In the genomic region with DNA sequence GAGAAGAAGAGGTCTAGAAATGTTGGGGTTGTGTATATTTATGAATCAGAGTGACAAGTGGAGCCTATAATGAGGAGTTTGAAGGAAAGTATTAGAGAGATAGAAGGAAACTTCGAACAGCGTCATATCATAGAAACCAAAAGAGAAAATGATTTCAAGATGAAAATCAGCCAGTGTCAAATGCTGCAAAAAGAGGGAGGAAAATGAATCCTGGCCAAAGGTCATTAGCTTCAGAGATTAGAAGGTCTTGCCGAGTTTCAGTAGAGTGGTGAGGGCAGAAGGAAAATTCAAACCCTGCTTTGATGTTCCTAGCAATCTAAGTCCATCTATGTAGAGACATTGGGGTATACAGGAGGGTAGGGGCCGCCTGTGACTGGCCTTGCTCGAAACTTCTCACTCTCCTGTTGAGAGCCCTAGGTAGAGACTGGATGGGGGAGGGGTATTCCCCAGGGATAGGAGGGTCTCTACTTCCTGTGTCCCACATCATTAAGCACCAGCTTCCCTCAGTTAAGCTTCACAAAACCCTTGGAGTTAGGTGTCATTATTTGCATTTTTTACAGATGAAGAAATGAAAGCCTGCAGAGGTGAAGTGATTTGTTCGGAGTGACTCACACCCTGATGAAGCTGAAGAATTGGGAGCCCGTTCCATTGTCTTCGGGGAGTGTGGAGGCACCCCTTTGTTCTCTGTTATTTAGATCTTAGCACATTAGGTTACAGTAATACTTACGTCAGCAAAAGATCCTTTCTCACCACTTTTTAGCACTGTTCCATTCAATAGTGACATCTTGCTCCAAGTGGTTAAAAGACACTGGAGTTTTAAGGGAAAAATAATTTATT, we compare ENCODE assay signal across 27 cellular contexts.
DNase-seq lines count a peak whose midpoint lies in the region; ATAC-seq, FAIRE-seq and TF ChIP-seq lines count a peak whose summit lies in the region.
"Had no signal": no experiment of that assay in that cellular context is flagged by ENCODE, and none has a peak within 500 bp of the region (broad histone marks: within the 10 kb centered on the region; RNA-seq: fewer than 3 reads in every experiment).

No MANE protein-coding gene starts in this region.

- H2BK120ac ChIP-seq in H1 (replicated peaks; ENCODE audit: low read depth, low read length), result no peak overlapping the region

- no peak overlapping the region for H3K4ac ChIP-seq in H1 (replicated peaks; ENCODE audit: insufficient read length, low read depth, low read length)

- TF ChIP-seq CTCF in H1 (IDR thresholded peaks at IDR 0.05; ENCODE audit: control extremely low read depth in 1 of 3, insufficient read depth in 1 of 3, low read depth in 1 of 3, low read length in 3 of 3), result no peak

- no peak for TF ChIP-seq RAD21 in H1 (IDR thresholded peaks at IDR 0.05 in 1 of 2, conservative IDR thresholded peaks at IDR 0.05 in 1 of 2; ENCODE audit: low read depth in 2 of 2, low read length in 2 of 2)

- H3K27me3 ChIP-seq in HUES48 (ENCODE audit: control insufficient read depth, insufficient read depth, low read length), result no peaks in the 10 kb centered on the region
- no peaks in the 10 kb centered on the region for H3K27me3 ChIP-seq in H1 (replicated peaks in 1 of 4; ENCODE audit: control insufficient read depth in 3 of 4, extremely low read depth in 1 of 4, insufficient read depth in 3 of 4, low read length in 3 of 4)
- H3K27me3 ChIP-seq: breast epithelium had no signal

- 72% methylated on average over 9 of the region's 9 CpGs; no CpG with 5 or more reads in 1 of the 2 experiments for WGBS in H1 (ENCODE audit: extremely low coverage in 1 of 2, insufficient coverage in 1 of 2, insufficient read length in 1 of 2, insufficient replicate concordance in 2 of 2, low coverage in 1 of 2, low lambda C conversion rate in 2 of 2, missing lambda C conversion rate in 1 of 2), 2 experiments

- H3K36me3 ChIP-seq in HUES48 (ENCODE audit: control insufficient read depth, insufficient read depth, low read length) (no peaks in the 10 kb centered on the region), H1 (ENCODE audit: control insufficient read depth in 2 of 4, insufficient read depth in 4 of 4, low read length in 3 of 4) (no peaks in the 10 kb centered on the region)
- H3K36me3 ChIP-seq: BE2C, breast epithelium, WERI-Rb-1 had no signal

- H3K27ac ChIP-seq in HUES48 (ENCODE audit: low read depth, low read length), result peak overlapping the region; percentile 84
- no peak overlapping the region for H3K27ac ChIP-seq in H1 (ENCODE audit: low read depth, low read length)
- H3K27ac ChIP-seq: breast epithelium, epithelial cell of prostate, skin epidermis, WERI-Rb-1 had no signal

- POLR2A ChIA-PET in H1 (lab: Charles Lee; ENCODE audit: partially characterized antibody), result no interaction called here

- H3K4me3 ChIP-seq in HUES48 (ENCODE audit: low read depth, low read length) (no peak overlapping the region), H1 (ENCODE audit: extremely low read depth in 1 of 4, insufficient read depth in 2 of 4, low read depth in 3 of 4, low read length in 4 of 4) (no peak overlapping the region)
- H3K4me3 ChIP-seq: breast epithelium, skin epidermis had no signal

- no peak overlapping the region for H3K23ac ChIP-seq in H1 (ENCODE audit: insufficient read length)

- H3K9ac ChIP-seq in HUES48 (ENCODE audit: low read depth, low read length) (no peak overlapping the region), H1 (replicated peaks in 1 of 4; ENCODE audit: extremely low read depth in 1 of 4, low read depth in 3 of 4, low read length in 3 of 4) (no peak overlapping the region)

- peak; percentile 19 for FAIRE-seq in H1 (lab: Jason Lieb, UNC)
- FAIRE-seq: colon, GM12891 had no signal

- no peak overlapping the region for H4K91ac ChIP-seq in H1 (replicated peaks; ENCODE audit: insufficient read length, low read length)

- TF ChIP-seq EP300 in H1 (IDR thresholded peaks at IDR 0.05; ENCODE audit: borderline replicate concordance in 1 of 2, low read depth in 2 of 2, low read length in 2 of 2), result no peak

- H3K4me2 ChIP-seq in H1 (ENCODE audit: insufficient read depth in 1 of 2, low read depth in 2 of 2, low read length in 2 of 2), result peak overlapping the region in 1 of 2 experiments; percentile 39; a peak in 1 of 4 replicates

- H2AFZ ChIP-seq in H1 (ENCODE audit: low read length), result no peak overlapping the region

- no peak overlapping the region for H3K18ac ChIP-seq in H1 (ENCODE audit: extremely low read depth, low read length)

- no peaks in the 10 kb centered on the region for H4K20me1 ChIP-seq in H1 (replicated peaks in 1 of 2; ENCODE audit: control insufficient read depth in 1 of 2, insufficient read depth in 2 of 2, low read length in 2 of 2)

- H3K79me1 ChIP-seq in H1 (ENCODE audit: low read depth, low read length), result no peaks in the 10 kb centered on the region

- no peak overlapping the region for H2BK15ac ChIP-seq in H1 (ENCODE audit: low read length)

- no peaks in the 10 kb centered on the region for H3K23me2 ChIP-seq in H1 (ENCODE audit: low read depth, low read length)

- no peak overlapping the region for H2AK5ac ChIP-seq in H1 (ENCODE audit: low read depth, low read length)

- no peak overlapping the region for H4K8ac ChIP-seq in H1 (ENCODE audit: extremely low read depth, insufficient read depth, low read length)

- no peak overlapping the region for H3K56ac ChIP-seq in H1 (replicated peaks; ENCODE audit: insufficient read length, low read depth, low read length)

- no peak overlapping the region for H2BK20ac ChIP-seq in H1 (ENCODE audit: low read length)

- H3K79me2 ChIP-seq in H1 (ENCODE audit: control insufficient read depth in 1 of 2, insufficient read depth in 2 of 2, low read length in 2 of 2), result no peaks in the 10 kb centered on the region

- H2BK12ac ChIP-seq in H1 (ENCODE audit: low read depth, low read length), result no peak overlapping the region

- H3K14ac ChIP-seq in H1 (ENCODE audit: insufficient read length), result no peak overlapping the region

- no peak for TF ChIP-seq POLR2A in H1 (IDR thresholded peaks at IDR 0.05; ENCODE audit: control extremely low read depth in 1 of 2, low read depth in 2 of 2, low read length in 2 of 2)

- ATAC-seq in HG03108 (IDR thresholded peaks at IDR 0.05; ENCODE audit: unreplicated experiment) (no peak), HG02840 (IDR thresholded peaks at IDR 0.05; ENCODE audit: low FRiP score, unreplicated experiment) (no peak)

- CTCF ChIA-PET in H1 (lab: Charles Lee; ENCODE audit: partially characterized antibody), result no interaction called here

- no peak overlapping the region for H4K5ac ChIP-seq in H1 (ENCODE audit: insufficient read length, low read depth, low read length)

- H2BK5ac ChIP-seq in H1 (ENCODE audit: low read depth, low read length), result no peak overlapping the region

- H3K4me1 ChIP-seq in HUES48 (ENCODE audit: control insufficient read depth, insufficient read depth, low read length) (peaks cover 21% of the 10 kb centered on the region), H1 (replicated peaks in 1 of 4; ENCODE audit: control insufficient read depth in 3 of 4, insufficient read depth in 4 of 4, low read length in 3 of 4) (peaks cover 0 to 8% (median 0%) of the 10 kb centered on the region in 4 experiments; a peak in 2 of 7 replicates)
- H3K4me1 ChIP-seq: BE2C, breast epithelium had no signal

- DNase-seq in H1 (ENCODE audit: low read depth in 1 of 2, low spot score in 2 of 2) (peak in 1 of 2 experiments; percentile 33), islet precursor cell (peak; percentile 45), putamen (ENCODE audit: low spot score) (peak; percentile 21), NCI-H1105 (lab: John Stamatoyannopoulos, UW) (no peak), MV-4-11 (lab: John Stamatoyannopoulos, UW) (no peak)
- DNase-seq: activated CD4-positive, alpha-beta T cell treated with anti-CD3 and anti-CD28 coated beads, Interleukin-2, amount 10 ng/mL, durations not matched to agents 24 days and 14 days; activated CD8-positive, alpha-beta memory T cell treated with anti-CD3 and anti-CD28 coated beads for 24 hours; activated T-cell treated with anti-CD3 and anti-CD28 coated beads for 4 hours; BE2C; DMS153; effector CD4-positive, alpha-beta T cell; glutamatergic neuron; NCI-H1092; NCI-H1694 treated with DMSO at 0.1 percent for 48 hours; nephron progenitor cell; stimulated activated naive CD4-positive, alpha-beta T cell; SW 1271; T-helper 9 cell; WERI-Rb-1 had no signal

- H3K9me3 ChIP-seq in HUES48 (ENCODE audit: control insufficient read depth, insufficient read depth, low read length) (no peaks in the 10 kb centered on the region), H1 (ENCODE audit: insufficient read depth in 2 of 2, low read depth in 1 of 2, low read length in 1 of 2) (peaks cover 3 to 5% of the 10 kb centered on the region in 2 experiments; a peak in 1 of 4 replicates)
- H3K9me3 ChIP-seq: BE2C, breast epithelium had no signal

TF ChIP-seq in H1, 55 proteins besides CTCF, POLR2A, EP300 and RAD21:
- TF ChIP-seq PHF8 (conservative IDR thresholded peaks at IDR 0.05; ENCODE audit: low read depth, low read length) (no peak), JUND (IDR thresholded peaks at IDR 0.05; ENCODE audit: low read length) (peak; percentile 44; the same call in 1 of the 2 replicates)
TF ChIP-seq in H1: peak in this region for 1.

Comparison
In these comparisons a context has a peak if more than half of its experiments do, and no peak if none do; other contexts are left out.
1. DNase-seq: peak in islet precursor cell (single experiment) and putamen (single experiment); none in NCI-H1105 (single experiment) and MV-4-11 (single experiment).